Comparison of ENCODE assay signal across 8 cellular contexts in the genomic region with DNA sequence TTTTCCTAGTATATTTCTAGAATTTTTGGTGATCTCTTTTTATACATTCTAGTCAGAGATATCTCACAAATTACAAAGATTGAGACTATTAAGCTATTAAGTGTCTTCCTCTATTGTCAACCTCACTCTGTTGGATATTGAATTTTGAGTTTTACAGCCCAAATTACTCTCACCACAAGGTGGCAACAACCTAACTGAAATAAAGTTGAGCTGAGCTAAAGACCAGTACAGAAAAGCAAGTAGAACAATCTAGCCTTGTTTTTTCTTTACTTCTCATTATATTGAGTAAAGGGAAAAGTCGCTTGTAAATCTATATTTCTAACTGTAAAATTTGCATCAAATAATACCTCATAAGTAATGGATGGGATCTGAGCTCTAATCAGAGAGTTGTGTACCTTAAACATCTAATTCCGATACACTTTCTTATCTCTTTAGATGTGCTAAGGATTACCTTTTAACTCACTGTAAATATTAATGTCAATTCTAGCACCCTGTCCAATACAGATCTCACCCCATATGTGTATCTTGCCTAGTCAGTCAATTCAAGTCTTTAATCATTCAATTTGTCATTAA. TPM values are rescaled to one million over a fixed set of nuclear protein-coding genes. Genes with fewer than 3 reads are reported as not detected.
DNase-seq lines count a peak whose midpoint lies in the region; ATAC-seq and TF ChIP-seq lines count a peak whose summit lies in the region.

No MANE protein-coding gene starts in this region.

- no peak overlapping the region for H3K4me2 ChIP-seq in osteoblast (ENCODE audit: insufficient read depth, low read length)

- ATAC-seq in GM21447 (IDR thresholded peaks at IDR 0.05; ENCODE audit: unreplicated experiment), result no peak
- ATAC-seq in GM21360 (IDR thresholded peaks at IDR 0.05; ENCODE audit: unreplicated experiment), result no peak

- peaks cover 43% of the 10 kb centered on the region for H3K27me3 ChIP-seq in osteoblast (ENCODE audit: insufficient read depth, low read length)

- no peak overlapping the region for H2AFZ ChIP-seq in osteoblast (ENCODE audit: low read length)

- no peak overlapping the region for H3K27ac ChIP-seq in osteoblast (ENCODE audit: low read depth, low read length)

- no peaks in the 10 kb centered on the region for H3K4me1 ChIP-seq in osteoblast (ENCODE audit: insufficient read depth, low read length)

- no peaks in the 10 kb centered on the region for H3K9me3 ChIP-seq in osteoblast (ENCODE audit: low read depth, low read length)

- no peaks in the 10 kb centered on the region for H3K79me2 ChIP-seq in osteoblast (ENCODE audit: insufficient read depth, low read length)

- DNase-seq in NCI-H1105 treated with DMSO at 0.1 percent for 48 hours (lab: John Stamatoyannopoulos, UW) (peak; percentile 46), NCI-H1105 (lab: John Stamatoyannopoulos, UW) (no peak), NCI-H226 (peak; percentile 36), dermis microvascular lymphatic vessel endothelial cell (ENCODE audit: low read depth in 2 of 2) (peak; percentile 37 to 49), osteoblast (ENCODE audit: insufficient read length, low spot score, missing footprints) (no peak)
- DNase-seq in stimulated activated CD4-positive, alpha-beta T cell treated with anti-CD3 and anti-CD28 coated beads, Interleukin-2, amount 100 ng/mL, for 48 hours, result no peak

- TF ChIP-seq CTCF in osteoblast (IDR thresholded peaks at IDR 0.05; ENCODE audit: extremely low read depth, low read depth, low read length), result peak; percentile 66

- no peak overlapping the region for H3K4me3 ChIP-seq in osteoblast (ENCODE audit: insufficient read depth, low read length)

- H3K36me3 ChIP-seq in osteoblast (ENCODE audit: insufficient read depth, low read length), result no peaks in the 10 kb centered on the region

- H4K20me1 ChIP-seq in osteoblast (ENCODE audit: insufficient read depth, low read length), result no peaks in the 10 kb centered on the region

RNA-seq across cellular contexts. Expression of a gene that starts 13.6 kb away (rescaled TPM):
- 22.4 and 23.1 TPM in 2 replicates for total RNA-seq in dermis microvascular lymphatic vessel endothelial cell
- 38.4 and 38.6 TPM in 2 replicates for total RNA-seq in osteoblast

RNA-seq across cellular contexts. Expression of a gene that starts 26.5 kb away (rescaled TPM):
- under 0.01 TPM in 1 of 2 replicates, not detected in the other for total RNA-seq in dermis microvascular lymphatic vessel endothelial cell
- under 0.01 TPM in 1 of 2 replicates, not detected in the other for total RNA-seq in osteoblast

RNA-seq across cellular contexts. Expression of a gene that starts 47.2 kb away (rescaled TPM):
- total RNA-seq in dermis microvascular lymphatic vessel endothelial cell (45.3 and 51.3 TPM in 2 replicates), osteoblast (86.1 and 109 TPM in 2 replicates)

Comparison
In these comparisons a context has a peak if more than half of its experiments do, and no peak if none do; other contexts are left out.
1. DNase-seq: peak in NCI-H1105 treated with DMSO at 0.1 percent for 48 hours (single experiment), NCI-H226 (single experiment) and dermis microvascular lymphatic vessel endothelial cell (2 of 2); none in NCI-H1105 (single experiment), osteoblast (single experiment) and stimulated activated CD4-positive, alpha-beta T cell treated with anti-CD3 and anti-CD28 coated beads, Interleukin-2, amount 100 ng/mL, for 48 hours (0 of 2).